ENCODE assay signal across 10 cellular contexts in the genomic region with DNA sequence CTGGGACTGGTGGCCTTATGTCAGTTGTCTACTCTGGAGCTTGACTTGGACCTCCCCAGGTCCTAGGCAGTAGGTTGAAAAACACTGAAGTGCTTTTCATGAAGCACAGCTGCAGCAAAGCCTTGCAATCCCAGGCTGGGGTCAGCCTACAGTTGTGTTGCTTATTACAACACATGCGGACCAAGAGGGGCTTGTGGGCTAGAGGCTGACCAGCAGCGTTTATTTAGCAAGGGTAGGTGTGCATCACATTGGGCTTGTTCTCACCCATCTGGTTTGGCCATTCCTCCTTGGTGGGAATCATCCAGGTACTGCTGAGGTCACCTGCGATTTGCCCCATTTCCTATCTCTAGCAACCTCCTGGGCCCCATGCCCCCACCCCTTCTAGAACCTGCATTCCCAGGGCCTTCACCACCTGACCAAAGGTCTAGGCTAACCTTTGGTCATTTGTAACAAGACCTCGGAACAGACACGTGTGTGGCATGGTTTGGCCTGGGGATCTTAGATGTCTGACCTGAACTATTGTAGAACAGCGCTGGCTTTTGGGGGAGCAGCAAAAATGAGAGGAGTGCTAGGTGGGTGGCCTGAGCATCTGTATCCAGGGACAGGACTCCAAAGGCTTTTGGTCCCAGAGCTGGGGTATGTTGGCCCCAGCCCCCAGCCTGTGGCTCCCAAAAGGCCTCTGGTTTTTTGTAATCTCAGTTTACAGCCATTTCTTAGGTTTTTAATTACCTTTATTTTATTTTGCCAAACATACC. TPM values are rescaled to one million over a fixed set of nuclear protein-coding genes. Genes with fewer than 3 reads are reported as not detected.
A peak's percentile ranks its signal among the peaks of the same experiment; 100 is the strongest.
DNase-seq lines count a peak whose midpoint lies in the region; ATAC-seq, FAIRE-seq and TF ChIP-seq lines count a peak whose summit lies in the region.
"Had no signal": no experiment of that assay in that cellular context is flagged by ENCODE, and none has a peak within 500 bp of the region (broad histone marks: within the 10 kb centered on the region; RNA-seq: fewer than 3 reads in every experiment).

No MANE protein-coding gene starts in this region.

- peaks cover 63% of the 10 kb centered on the region for H3K36me3 Mint-ChIP-seq in Caco-2 (ENCODE audit: insufficient read depth, unreplicated experiment)
- peaks cover 39% of the 10 kb centered on the region for H3K36me3 Mint-ChIP-seq in activated CD4-positive, alpha-beta memory T cell treated with anti-CD3 and anti-CD28 coated beads, Interleukin-2, amount 10 ng/mL, durations not matched to agents 7 days and 5 days (ENCODE audit: low read depth)

- peaks cover 5% of the 10 kb centered on the region for H3K36me3 ChIP-seq in Caco-2 (ENCODE audit: control insufficient read depth, insufficient read depth, low read length)
- H3K36me3 ChIP-seq in right lobe of liver, result peaks cover 0 to 18% (median 4%) of the 10 kb centered on the region in 4 donors

- no peak for TF ChIP-seq POLR2A in right lobe of liver (IDR thresholded peaks at IDR 0.05)

- H3K4me1 ChIP-seq in Caco-2 (peaks cover 21% of the 10 kb centered on the region), right lobe of liver (peaks cover 0 to 25% (median 6%) of the 10 kb centered on the region in 4 donors)

- H3K9me3 ChIP-seq in Caco-2, result no peaks in the 10 kb centered on the region
- H3K9me3 ChIP-seq in right lobe of liver, result no peaks in the 10 kb centered on the region

- no peaks in the 10 kb centered on the region for H3K9me3 Mint-ChIP-seq in Caco-2 (ENCODE audit: unreplicated experiment)
- H3K9me3 Mint-ChIP-seq in activated CD4-positive, alpha-beta memory T cell treated with anti-CD3 and anti-CD28 coated beads, Interleukin-2, amount 10 ng/mL, durations not matched to agents 7 days and 5 days, result no peaks in the 10 kb centered on the region

- H3K4me1 Mint-ChIP-seq in Caco-2 (ENCODE audit: low read depth, unreplicated experiment), result peaks cover 8% of the 10 kb centered on the region
- peaks cover 16% of the 10 kb centered on the region for H3K4me1 Mint-ChIP-seq in activated CD4-positive, alpha-beta memory T cell treated with anti-CD3 and anti-CD28 coated beads, Interleukin-2, amount 10 ng/mL, durations not matched to agents 7 days and 5 days

- intact Hi-C loops in Caco-2 (cut with micrococcal nuclease; ENCODE audit: unreplicated experiment) (no loop called here), right lobe of liver (cut with DNase I) (loop anchor here in 1 of 2 donors (5.0 kb wide), 1 partner anchor 131 kb away; no protein-coding TSS in a partner anchor)

- peak overlapping the region in 1 of 3 donors; percentile 43 for H3K27ac ChIP-seq in right lobe of liver

- H3K4me3 ChIP-seq in Caco-2 (ENCODE audit: low read depth, low read length) (no peak overlapping the region), HFF-Myc (replicated peaks; ENCODE audit: low read depth, low read length) (peak overlapping the region; percentile 88), right lobe of liver (no peak overlapping the region)

- POLR2A ChIA-PET in Caco-2 (lab: Charles Lee), result no interaction called here
- POLR2A ChIA-PET in activated CD4-positive, alpha-beta memory T cell treated with anti-CD3 and anti-CD28 coated beads, Interleukin-2, amount 10 ng/mL, durations not matched to agents 7 days and 5 days (lab: Charles Lee), result interaction anchor here (0.9 to 7.2 kb wide), 6 partner anchors 10 to 32 kb away, joined by 3 to 103 read pairs (median 16); partner anchors contain the start of genes ATP6AP1, DNASE1L1 and TAFAZZIN

- H3K27me3 Mint-ChIP-seq in Caco-2 (ENCODE audit: insufficient read depth, unreplicated experiment), result no peaks in the 10 kb centered on the region
- H3K27me3 Mint-ChIP-seq in activated CD4-positive, alpha-beta memory T cell treated with anti-CD3 and anti-CD28 coated beads, Interleukin-2, amount 10 ng/mL, durations not matched to agents 7 days and 5 days, result no peaks in the 10 kb centered on the region

- WGBS in right lobe of liver (ENCODE audit: insufficient coverage, low coverage, low lambda C conversion rate, missing lambda C conversion rate), result 22% methylated on average over 5 of the region's 6 CpGs

- DNase-seq in Caco-2 (peak; percentile 58 to 79), HFF-Myc (ENCODE audit: extremely low read depth, low read depth) (no peak), right lobe of liver (peak in 2 of 3 donors; percentile 62 to 70), GM19239 (ENCODE audit: insufficient read length, low spot score) (no peak), mesenteric fat pad (ENCODE audit: low spot score) (no peak)
- DNase-seq in activated CD4-positive, alpha-beta memory T cell treated with anti-CD3 and anti-CD28 coated beads, Interleukin-2, amount 10 ng/mL, durations not matched to agents 7 days and 5 days, result no peak
- DNase-seq: aorta, left cardiac atrium had no signal

- ATAC-seq in right lobe of liver (peak; percentile 5 to 25 (median 16)), HG02938 (IDR thresholded peaks at IDR 0.05; ENCODE audit: unreplicated experiment) (no peak), GM18519 (IDR thresholded peaks at IDR 0.05; ENCODE audit: low FRiP score, unreplicated experiment) (no peak)
- ATAC-seq: left cardiac atrium had no signal

- BruUV-seq in Caco-2 (replicated peaks; lab: Mats Ljungman, UMichigan), result no TSS peak

- H3K4me3 Mint-ChIP-seq in Caco-2 (ENCODE audit: unreplicated experiment), result peak overlapping the region; percentile 24
- no peak overlapping the region for H3K4me3 Mint-ChIP-seq in activated CD4-positive, alpha-beta memory T cell treated with anti-CD3 and anti-CD28 coated beads, Interleukin-2, amount 10 ng/mL, durations not matched to agents 7 days and 5 days

- H3K27me3 ChIP-seq in Caco-2 (replicated peaks; ENCODE audit: control insufficient read depth, insufficient read depth, low read length) (no peaks in the 10 kb centered on the region), right lobe of liver (no peaks in the 10 kb centered on the region)

- no peak for FAIRE-seq in GM19239 (lab: Jason Lieb, UNC)

- TF ChIP-seq CTCF in Caco-2 (IDR thresholded peaks at IDR 0.05; ENCODE audit: insufficient read depth in 1 of 2, low read depth in 1 of 2, low read length in 1 of 2, severe bottlenecking in 1 of 2, unreplicated experiment in 1 of 2), result no peak
- no peak for TF ChIP-seq CTCF in HFF-Myc (IDR thresholded peaks at IDR 0.05; ENCODE audit: low read depth, low read length, missing control alignments)
- no peak for TF ChIP-seq CTCF in right lobe of liver (IDR thresholded peaks at IDR 0.05)

- CTCF ChIA-PET in Caco-2 (lab: Charles Lee), result no interaction called here
- CTCF ChIA-PET in activated CD4-positive, alpha-beta memory T cell treated with anti-CD3 and anti-CD28 coated beads, Interleukin-2, amount 10 ng/mL, durations not matched to agents 7 days and 5 days (lab: Charles Lee), result no interaction called here

- H3K27ac Mint-ChIP-seq in Caco-2 (ENCODE audit: unreplicated experiment), result peak overlapping the region; percentile 90
- peak overlapping the region; percentile 100 for H3K27ac Mint-ChIP-seq in activated CD4-positive, alpha-beta memory T cell treated with anti-CD3 and anti-CD28 coated beads, Interleukin-2, amount 10 ng/mL, durations not matched to agents 7 days and 5 days

RNA-seq across cellular contexts. Expression of gene RPL10, which starts 3.0 kb away (rescaled TPM):
- total RNA-seq in Caco-2 (2022) (2,081 and 2,086 TPM in 2 replicates), right lobe of liver (1,000 to 10,000 TPM in 5 of 6 experiments, 100 to 1,000 TPM in 1; 899 to 1,899 (median 1,157) TPM), mesenteric fat pad (2,424 TPM)
- 1,000 to 10,000 TPM; 2,958 to 2,962 TPM for total RNA-seq in activated CD4-positive, alpha-beta memory T cell treated with anti-CD3 and anti-CD28 coated beads, Interleukin-2, amount 10 ng/mL, durations not matched to agents 7 days and 5 days

RNA-seq across cellular contexts. Expression of gene DNASE1L1, which starts 7.8 kb away (rescaled TPM):
- total RNA-seq in Caco-2 (2022) (8.8 and 9.7 TPM in 2 replicates), right lobe of liver (10 to 100 TPM; 11.7 to 19.5 (median 14.9) TPM), mesenteric fat pad (18.9 TPM)
- total RNA-seq in activated CD4-positive, alpha-beta memory T cell treated with anti-CD3 and anti-CD28 coated beads, Interleukin-2, amount 10 ng/mL, durations not matched to agents 7 days and 5 days, result 10 to 100 TPM; 23.3 to 23.7 TPM

RNA-seq across cellular contexts. Expression of gene TAFAZZIN, which starts 10.1 kb away (rescaled TPM):
- total RNA-seq in Caco-2 (2022), result 30.2 and 34.0 TPM in 2 replicates
- 10 to 100 TPM; 93.7 to 93.9 TPM for total RNA-seq in activated CD4-positive, alpha-beta memory T cell treated with anti-CD3 and anti-CD28 coated beads, Interleukin-2, amount 10 ng/mL, durations not matched to agents 7 days and 5 days
- 10 to 100 TPM; 12.6 to 23.0 (median 17.3) TPM for total RNA-seq in right lobe of liver
- 32.4 TPM for total RNA-seq in mesenteric fat pad

RNA-seq across cellular contexts. Expression of gene EMD, which starts 22.1 kb away (rescaled TPM):
- total RNA-seq in Caco-2 (2022), result 67.2 and 70.1 TPM in 2 replicates
- 10 to 100 TPM; 65.5 to 66.0 TPM for total RNA-seq in activated CD4-positive, alpha-beta memory T cell treated with anti-CD3 and anti-CD28 coated beads, Interleukin-2, amount 10 ng/mL, durations not matched to agents 7 days and 5 days
- 10 to 100 TPM; 19.8 to 28.8 (median 24.2) TPM for total RNA-seq in right lobe of liver
- total RNA-seq in mesenteric fat pad, result 57.4 TPM

RNA-seq across cellular contexts. Expression of gene FLNA, which starts 26.8 kb away (rescaled TPM):
- total RNA-seq in Caco-2 (2022) (546 and 634 TPM in 2 replicates), right lobe of liver (100 to 1,000 TPM in 1 of 6 experiments, 10 to 100 TPM in 5; 46.8 to 124 (median 82.6) TPM), mesenteric fat pad (1,133 TPM)
- total RNA-seq in activated CD4-positive, alpha-beta memory T cell treated with anti-CD3 and anti-CD28 coated beads, Interleukin-2, amount 10 ng/mL, durations not matched to agents 7 days and 5 days, result 1,000 to 10,000 TPM; 1,571 to 1,579 TPM

Comparison
In these comparisons a context has a peak if more than half of its experiments do, and no peak if none do; other contexts are left out.
1. DNase-seq: peak in Caco-2 (2 of 2) and right lobe of liver (2 of 3); none in HFF-Myc (single experiment), activated CD4-positive, alpha-beta memory T cell treated with anti-CD3 and anti-CD28 coated beads, Interleukin-2, amount 10 ng/mL, durations not matched to agents 7 days and 5 days (single experiment), GM19239 (single experiment) and mesenteric fat pad (single experiment).
2. ATAC-seq: peak in right lobe of liver (4 of 4); none in HG02938 (single experiment) and GM18519 (single experiment).